ENCODE assay signal across 8 cellular contexts in genomic region chr12:122079038-122079531, GRCh38. TPM values are rescaled to one million over a fixed set of nuclear protein-coding genes. Genes with fewer than 3 reads are reported as not detected.
A peak's percentile ranks its signal among the peaks of the same experiment; 100 is the strongest.
DNase-seq lines count a peak whose midpoint lies in the region; FAIRE-seq and TF ChIP-seq lines count a peak whose summit lies in the region.

No MANE protein-coding gene starts in this region.

- H3K4me1 ChIP-seq in OCI-LY3 (ENCODE audit: low read length): peaks cover 63% of the 10 kb centered on the region

- peaks cover 42% of the 10 kb centered on the region for H4K20me1 ChIP-seq in OCI-LY3 (ENCODE audit: insufficient read depth, low read length)

- peak overlapping the region; percentile 77 for H3K9ac ChIP-seq in OCI-LY3 (ENCODE audit: low read length)

- intact Hi-C loops in lower leg skin (cut with DNase I; ENCODE audit: low total_unique reads): no loop called here

- peak; percentile 48 for DNase-seq in stimulated activated CD4-positive, alpha-beta T cell treated with anti-CD3 and anti-CD28 coated beads, Interleukin-15, amount 100 ng/mL, for 24 hours
- DNase-seq in stimulated activated CD4-positive, alpha-beta T cell treated with anti-CD3 and anti-CD28 coated beads, Interleukin-4, amount 100 ng/mL, for 24 hours: no peak
- DNase-seq in bronchial epithelial cell (ENCODE audit: low read depth) (no peak), lower leg skin (ENCODE audit: low spot score in 2 of 2) (no peak), T-helper 9 cell (no peak), germinal center (ENCODE audit: low spot score) (no peak)

- H3K79me2 ChIP-seq in OCI-LY3 (ENCODE audit: low read length): peaks cover 54% of the 10 kb centered on the region

- H3K36me3 ChIP-seq in OCI-LY3 (replicated peaks; ENCODE audit: low read depth, low read length) (peaks cover 11% of the 10 kb centered on the region), bronchial epithelial cell (ENCODE audit: control insufficient read depth, insufficient read depth, low read length) (peaks cover 2% of the 10 kb centered on the region)

- no peak overlapping the region for H3K27ac ChIP-seq in OCI-LY3 (ENCODE audit: low read length)
- peak overlapping the region; percentile 17 for H3K27ac ChIP-seq in temporal lobe (ENCODE audit: low read depth, low read length)

- H2AFZ ChIP-seq in OCI-LY3 (ENCODE audit: low read depth, low read length): no peak overlapping the region

- no peaks in the 10 kb centered on the region for H3K27me3 ChIP-seq in OCI-LY3 (ENCODE audit: low read depth, low read length)
- no peaks in the 10 kb centered on the region for H3K27me3 ChIP-seq in bronchial epithelial cell (ENCODE audit: control insufficient read depth, insufficient read depth, low read length)

- no peak for FAIRE-seq in bronchial epithelial cell (lab: Jason Lieb, UNC)

- no peaks in the 10 kb centered on the region for H3K9me3 ChIP-seq in OCI-LY3 (ENCODE audit: insufficient read depth, low read length)

- no peak for TF ChIP-seq CTCF in OCI-LY3 (IDR thresholded peaks at IDR 0.05; ENCODE audit: low read depth, low read length)
- no peak for TF ChIP-seq CTCF in bronchial epithelial cell (IDR thresholded peaks at IDR 0.05; ENCODE audit: insufficient read depth, low read length, severe bottlenecking)
- no peak for TF ChIP-seq CTCF in lower leg skin (IDR thresholded peaks at IDR 0.05)

- peak overlapping the region; percentile 98 for H3K4me2 ChIP-seq in OCI-LY3 (ENCODE audit: low read length)

- peak overlapping the region; percentile 87 for H3K4me3 ChIP-seq in OCI-LY3 (ENCODE audit: low read length)
- peak overlapping the region; percentile 56 for H3K4me3 ChIP-seq in bronchial epithelial cell (ENCODE audit: low read depth, low read length)
- peak overlapping the region; percentile 70 for H3K4me3 ChIP-seq in lower leg skin (ENCODE audit: low read depth, poor library complexity, severe bottlenecking)

- no peak for TF ChIP-seq POLR2A in lower leg skin (IDR thresholded peaks at IDR 0.05)

- WGBS in lower leg skin, 2 donors: 1% methylated on average over 16 to 28 of the region's 37 CpGs

RNA-seq across cellular contexts. Expression of gene MLXIP, which starts 0.5 kb away (rescaled TPM):
- total RNA-seq in bronchial epithelial cell (8.7 and 9.2 TPM in 2 replicates), lower leg skin (10 to 100 TPM; 15.5 to 34.5 (median 19.8) TPM), temporal lobe (9.3 TPM)

RNA-seq across cellular contexts. Expression of gene BCL7A, which starts 57.4 kb away (rescaled TPM):
- total RNA-seq in bronchial epithelial cell (16.3 and 17.1 TPM in 2 replicates), lower leg skin (10 to 100 TPM; 17.8 to 22.3 (median 18.9) TPM), temporal lobe (54.3 TPM)
